Comparison of ENCODE assay signal across 8 cellular contexts in genomic region chr3:125766285-125766826, GRCh38.
DNase-seq lines count a peak whose midpoint lies in the region; ATAC-seq and TF ChIP-seq lines count a peak whose summit lies in the region.
"Not testable (repeated sequence)": the region's sequence is repeated elsewhere in the genome, so short reads cannot be mapped to it uniquely, and the experiment has no call there.

No MANE protein-coding gene starts in this region.

- H3K27me3 ChIP-seq in esophagus (ENCODE audit: control insufficient read depth in 1 of 2, insufficient read depth in 2 of 2, low read length in 2 of 2); lung (ENCODE audit: control insufficient read depth, insufficient read depth); uterus: not testable (repeated sequence)

- 1% methylated on average over 15 to 53 of the region's 54 CpGs for WGBS in esophagus, 2 donors
- WGBS in lung, 2 donors: 0 to 1% methylated on average over 34 to 54 of the region's 54 CpGs

- not testable (repeated sequence) for ATAC-seq in lung (ENCODE audit: insufficient read depth, low FRiP score)

- TF ChIP-seq CTCF in GM10248 (IDR thresholded peaks at IDR 0.05; ENCODE audit: control extremely low read depth, extremely low read depth, low read depth, missing control alignments) (peak; percentile 94), lung (IDR thresholded peaks at IDR 0.05; ENCODE audit: control extremely low read depth, extremely low read depth) (peak; percentile 80), uterus (IDR thresholded peaks at IDR 0.05) (peak; percentile 63 to 93 (median 82))

- H3K36me3 ChIP-seq in esophagus (ENCODE audit: control insufficient read depth in 2 of 2, insufficient read depth in 2 of 2, low read length in 1 of 2); lung (ENCODE audit: control insufficient read depth in 2 of 2, insufficient read depth in 2 of 2, low read length in 2 of 2); uterus: not testable (repeated sequence)

- H3K9me3 ChIP-seq in esophagus (ENCODE audit: control insufficient read depth in 2 of 2, insufficient read depth in 1 of 2, low read depth in 1 of 2, low read length in 1 of 2); lung (ENCODE audit: control insufficient read depth in 2 of 2, insufficient read depth in 1 of 2, low read length in 1 of 2); uterus: not testable (repeated sequence)

- POLR2A ChIA-PET in GM10248 (lab: Yijun Ruan, JAX): not testable (repeated sequence)

- H3K4me1 ChIP-seq in esophagus (ENCODE audit: control insufficient read depth in 2 of 2, insufficient read depth in 2 of 2, low read length in 1 of 2); lung (ENCODE audit: control insufficient read depth in 2 of 2, insufficient read depth in 2 of 2, low read length in 2 of 2); uterus: not testable (repeated sequence)

- intact Hi-C loops in uterus (cut with DNase I; ENCODE audit: low total_unique reads): not testable (repeated sequence)

- CTCF ChIA-PET in GM10248 (lab: Yijun Ruan, JAX): interaction anchor here (0.6 to 2.3 kb wide), 7 partner anchors 10 to 172 kb away, joined by 3 to 10 read pairs (median 3); no protein-coding TSS in a partner anchor

- DNase-seq in GM10248 (ENCODE audit: extremely low spot score) (peak; percentile 67), NCI-H1092 treated with DMSO at 0.1 percent for 48 hours (lab: John Stamatoyannopoulos, UW) (peak; percentile 46), SW 1271 (lab: John Stamatoyannopoulos, UW) (peak; percentile 22), lung (ENCODE audit: low spot score) (peak; percentile 35), uterus (peak; percentile 44 to 68)
- DNase-seq in activated effector memory CD4-positive, alpha-beta T cell treated with anti-CD3 and anti-CD28 coated beads, Interleukin-2, amount 50 U/mL, for 16 hours: peak; percentile 89
- peak; percentile 69 for DNase-seq in stimulated activated CD4-positive, alpha-beta T cell treated with anti-CD3 and anti-CD28 coated beads, Interleukin-12 subunit alpha, Interleukin-12 subunit beta, amount 100 ng/mL, for 4 hours

- peak in 1 of 2 donors; percentile 38 for TF ChIP-seq POLR2A in uterus (IDR thresholded peaks at IDR 0.05)

- H3K4me3 ChIP-seq in esophagus (ENCODE audit: low read depth in 1 of 2, low read length in 2 of 2): peak overlapping the region; percentile 39 to 54
- peak overlapping the region; percentile 42 for H3K4me3 ChIP-seq in lung
- H3K4me3 ChIP-seq in uterus: peak overlapping the region; percentile 53 to 57

- not testable (repeated sequence) for H3K27ac ChIP-seq in esophagus (ENCODE audit: low read depth in 2 of 2, low read length in 1 of 2); lung (ENCODE audit: low read depth in 1 of 2, low read length in 1 of 2)
- peak overlapping the region; percentile 18 to 59 for H3K27ac ChIP-seq in uterus

Comparison
In these comparisons a context has a peak if more than half of its experiments do, and no peak if none do; other contexts are left out.
1. DNase-seq: peak in every context shown above with its lines; median percentile 89 in activated effector memory CD4-positive, alpha-beta T cell treated with anti-CD3 and anti-CD28 coated beads, Interleukin-2, amount 50 U/mL, for 16 hours; 69 in stimulated activated CD4-positive, alpha-beta T cell treated with anti-CD3 and anti-CD28 coated beads, Interleukin-12 subunit alpha, Interleukin-12 subunit beta, amount 100 ng/mL, for 4 hours; 67 in GM10248; 56 in uterus; 46 in NCI-H1092 treated with DMSO at 0.1 percent for 48 hours; 35 in lung; 22 in SW 1271.